In genomic region chr1:52002038-52002917, GRCh38 we compare ENCODE assay signal across 9 cellular contexts. TPM values are rescaled to one million over a fixed set of nuclear protein-coding genes. Genes with fewer than 3 reads are reported as not detected.
DNase-seq lines count a peak whose midpoint lies in the region; ATAC-seq and TF ChIP-seq lines count a peak whose summit lies in the region.
"Had no signal": no experiment of that assay in that cellular context is flagged by ENCODE, and none has a peak within 500 bp of the region (broad histone marks: within the 10 kb centered on the region; RNA-seq: fewer than 3 reads in every experiment).

No MANE protein-coding gene starts in this region.

- DNase-seq in activated CD4-positive, alpha-beta T cell treated with anti-CD3 and anti-CD28 coated beads for 36 hours: peak; percentile 52
- no peak for DNase-seq in activated CD4-positive, alpha-beta T cell treated with anti-CD3 and anti-CD28 coated beads for 1 hour
- DNase-seq in NCI-H1105 treated with DMSO at 0.1 percent for 48 hours (lab: John Stamatoyannopoulos, UW) (peak; percentile 83), SIG-M5 treated with dmso at 0.1 percent for 504 hours (lab: John Stamatoyannopoulos, UW; ENCODE audit: unreplicated experiment) (peak; percentile 80), immature natural killer cell (peak; percentile 44 to 65 (median 56))
- DNase-seq in stimulated activated CD4-positive, alpha-beta T cell treated with anti-CD3 and anti-CD28 coated beads, Interleukin-1b, Interleukin-23, amount 100 ng/mL, for 48 hours: peak; percentile 21

- CTCF ChIA-PET in activated CD4-positive, alpha-beta T cell treated with anti-CD3 and anti-CD28 coated beads for 36 hours (lab: Charles Lee): interaction anchor here (0.6 to 2.2 kb wide), 5 partner anchors 61 to 256 kb away, joined by 3 to 28 read pairs (median 3); no protein-coding TSS in a partner anchor
- CTCF ChIA-PET in HEK293 (lab: Yijun Ruan, JAX): interaction anchor here (0.7 to 6.5 kb wide), 6 partner anchors 10 to 104 kb away, joined by 3 to 70 read pairs (median 4); no protein-coding TSS in a partner anchor

- TF ChIP-seq CTCF in HEK293 (tag by site-specific recombination; IDR thresholded peaks at IDR 0.05) (peak; percentile 77; the same call in 1 of the 2 replicates), brain (conservative IDR thresholded peaks at IDR 0.05) (peak; percentile 88 to 94)

- H3K36me3 Mint-ChIP-seq in activated CD4-positive, alpha-beta T cell treated with anti-CD3 and anti-CD28 coated beads for 36 hours (ENCODE audit: low read depth): no peaks in the 10 kb centered on the region
- H3K36me3 Mint-ChIP-seq in brain: no peaks in the 10 kb centered on the region
- no peaks in the 10 kb centered on the region for H3K36me3 Mint-ChIP-seq in immature natural killer cell

- POLR2A ChIA-PET in activated CD4-positive, alpha-beta T cell treated with anti-CD3 and anti-CD28 coated beads for 36 hours (lab: Charles Lee): no interaction called here
- POLR2A ChIA-PET in HEK293 (lab: Yijun Ruan, JAX): no interaction called here

- H3K27me3 Mint-ChIP-seq in activated CD4-positive, alpha-beta T cell treated with anti-CD3 and anti-CD28 coated beads for 36 hours: peaks cover 14% of the 10 kb centered on the region
- peaks cover 14% of the 10 kb centered on the region for H3K27me3 Mint-ChIP-seq in brain
- H3K27me3 Mint-ChIP-seq in immature natural killer cell (ENCODE audit: low read depth in 3 of 3): peaks cover 0 to 6% (median 5%) of the 10 kb centered on the region in 3 donors

- H3K9me3 Mint-ChIP-seq in activated CD4-positive, alpha-beta T cell treated with anti-CD3 and anti-CD28 coated beads for 36 hours (ENCODE audit: low read depth): no peaks in the 10 kb centered on the region
- no peaks in the 10 kb centered on the region for H3K9me3 Mint-ChIP-seq in brain
- H3K9me3 Mint-ChIP-seq in immature natural killer cell: no peaks in the 10 kb centered on the region

- intact Hi-C loops in activated CD4-positive, alpha-beta T cell treated with anti-CD3 and anti-CD28 coated beads for 36 hours (cut with DNase I, micrococcal nuclease): loop anchor here (1.0 to 10.0 kb wide), 3 partner anchors 105 to 809 kb away; no protein-coding TSS in a partner anchor

- peak; percentile 95 for ATAC-seq in activated CD4-positive, alpha-beta T cell treated with anti-CD3 and anti-CD28 coated beads for 36 hours

- no peaks in the 10 kb centered on the region for H3K4me1 ChIP-seq in HEK293 (ENCODE audit: control insufficient read depth, insufficient read depth, low read length)

- H3K4me3 ChIP-seq in HEK293 (ENCODE audit: low read depth, low read length): no peak overlapping the region
- H3K4me3 ChIP-seq: BLaER1 treated with 17β-estradiol and CSF1 and Interleukin-3, amounts not matched to agents 10 nM and 100 nM had no signal

- H3K4me3 Mint-ChIP-seq in activated CD4-positive, alpha-beta T cell treated with anti-CD3 and anti-CD28 coated beads for 36 hours: no peak overlapping the region
- no peak overlapping the region for H3K4me3 Mint-ChIP-seq in brain
- no peak overlapping the region for H3K4me3 Mint-ChIP-seq in immature natural killer cell

- H3K27ac Mint-ChIP-seq in activated CD4-positive, alpha-beta T cell treated with anti-CD3 and anti-CD28 coated beads for 36 hours: no peak overlapping the region
- H3K27ac Mint-ChIP-seq in brain (no peak overlapping the region), immature natural killer cell (no peak overlapping the region)

- H3K27ac ChIP-seq in HEK293 (ENCODE audit: extremely low read depth, low read depth, low read length): no peak overlapping the region
- H3K27ac ChIP-seq: BLaER1 treated with 17β-estradiol and CSF1 and Interleukin-3, amounts not matched to agents 10 nM and 100 nM had no signal

- no peaks in the 10 kb centered on the region for H3K4me1 Mint-ChIP-seq in activated CD4-positive, alpha-beta T cell treated with anti-CD3 and anti-CD28 coated beads for 36 hours
- peaks cover 11% of the 10 kb centered on the region for H3K4me1 Mint-ChIP-seq in brain
- no peaks in the 10 kb centered on the region for H3K4me1 Mint-ChIP-seq in immature natural killer cell

- H3K36me3 ChIP-seq in HEK293 (ENCODE audit: control insufficient read depth in 2 of 2, insufficient read depth in 1 of 2, low read length in 2 of 2): no peaks in the 10 kb centered on the region
- H3K36me3 ChIP-seq: BLaER1 treated with 17β-estradiol and CSF1 and Interleukin-3, amounts not matched to agents 10 nM and 100 nM had no signal

- H3K9me3 ChIP-seq in HEK293 (ENCODE audit: control insufficient read depth, insufficient read depth, low read depth, low read length): no peaks in the 10 kb centered on the region
- H3K9me3 ChIP-seq: BLaER1 treated with 17β-estradiol and CSF1 and Interleukin-3, amounts not matched to agents 10 nM and 100 nM had no signal

TF ChIP-seq in HEK293, 187 proteins besides CTCF, POLR2A, EP300 and RAD21:
- TF ChIP-seq SCRT1 (tag by site-specific recombination; IDR thresholded peaks at IDR 0.05; ENCODE audit: borderline replicate concordance): peak; percentile 95
- peak; percentile 97 for TF ChIP-seq ZNF654 (tag by site-specific recombination; IDR thresholded peaks at IDR 0.05; ENCODE audit: low read depth)
- TF ChIP-seq, protein P1, sequence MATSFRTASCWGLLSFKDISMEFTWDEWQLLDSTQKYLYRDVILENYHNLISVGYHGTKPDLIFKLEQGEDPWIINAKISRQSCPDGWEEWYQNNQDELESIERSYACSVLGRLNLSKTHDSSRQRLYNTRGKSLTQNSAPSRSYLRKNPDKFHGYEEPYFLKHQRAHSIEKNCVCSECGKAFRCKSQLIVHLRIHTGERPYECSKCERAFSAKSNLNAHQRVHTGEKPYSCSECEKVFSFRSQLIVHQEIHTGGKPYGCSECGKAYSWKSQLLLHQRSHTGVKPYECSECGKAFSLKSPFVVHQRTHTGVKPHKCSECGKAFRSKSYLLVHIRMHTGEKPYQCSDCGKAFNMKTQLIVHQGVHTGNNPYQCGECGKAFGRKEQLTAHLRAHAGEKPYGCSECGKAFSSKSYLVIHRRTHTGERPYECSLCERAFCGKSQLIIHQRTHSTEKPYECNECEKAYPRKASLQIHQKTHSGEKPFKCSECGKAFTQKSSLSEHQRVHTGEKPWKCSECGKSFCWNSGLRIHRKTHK (tag by site-specific recombination; IDR thresholded peaks at IDR 0.05): no peak
- TF ChIP-seq ZNF660 (tag by site-specific recombination; IDR thresholded peaks at IDR 0.05): peak; percentile 78; the same call in 1 of the 2 replicates
- peak; percentile 41; the same call in 1 of the 2 replicates for TF ChIP-seq SP7 (tag by site-specific recombination; IDR thresholded peaks at IDR 0.05)
- TF ChIP-seq MZF1 (tag by site-specific recombination; IDR thresholded peaks at IDR 0.05; ENCODE audit: borderline replicate concordance): no peak
- peak; percentile 41; the same call in 1 of the 2 replicates for TF ChIP-seq ZEB2 (tag by site-specific recombination; IDR thresholded peaks at IDR 0.05)
- peak; percentile 98 for TF ChIP-seq SCRT2 (tag by site-specific recombination; IDR thresholded peaks at IDR 0.05)
- peak; percentile 46; the same call in 1 of the 2 replicates for TF ChIP-seq ZSCAN16 (tag by site-specific recombination; IDR thresholded peaks at IDR 0.05)
- no peak for TF ChIP-seq BCL11B (tag by site-specific recombination; IDR thresholded peaks at IDR 0.05; ENCODE audit: low read depth)
- peak; percentile 95 for TF ChIP-seq ZNF664 (tag by site-specific recombination; IDR thresholded peaks at IDR 0.05)
- TF ChIP-seq, protein P2, sequence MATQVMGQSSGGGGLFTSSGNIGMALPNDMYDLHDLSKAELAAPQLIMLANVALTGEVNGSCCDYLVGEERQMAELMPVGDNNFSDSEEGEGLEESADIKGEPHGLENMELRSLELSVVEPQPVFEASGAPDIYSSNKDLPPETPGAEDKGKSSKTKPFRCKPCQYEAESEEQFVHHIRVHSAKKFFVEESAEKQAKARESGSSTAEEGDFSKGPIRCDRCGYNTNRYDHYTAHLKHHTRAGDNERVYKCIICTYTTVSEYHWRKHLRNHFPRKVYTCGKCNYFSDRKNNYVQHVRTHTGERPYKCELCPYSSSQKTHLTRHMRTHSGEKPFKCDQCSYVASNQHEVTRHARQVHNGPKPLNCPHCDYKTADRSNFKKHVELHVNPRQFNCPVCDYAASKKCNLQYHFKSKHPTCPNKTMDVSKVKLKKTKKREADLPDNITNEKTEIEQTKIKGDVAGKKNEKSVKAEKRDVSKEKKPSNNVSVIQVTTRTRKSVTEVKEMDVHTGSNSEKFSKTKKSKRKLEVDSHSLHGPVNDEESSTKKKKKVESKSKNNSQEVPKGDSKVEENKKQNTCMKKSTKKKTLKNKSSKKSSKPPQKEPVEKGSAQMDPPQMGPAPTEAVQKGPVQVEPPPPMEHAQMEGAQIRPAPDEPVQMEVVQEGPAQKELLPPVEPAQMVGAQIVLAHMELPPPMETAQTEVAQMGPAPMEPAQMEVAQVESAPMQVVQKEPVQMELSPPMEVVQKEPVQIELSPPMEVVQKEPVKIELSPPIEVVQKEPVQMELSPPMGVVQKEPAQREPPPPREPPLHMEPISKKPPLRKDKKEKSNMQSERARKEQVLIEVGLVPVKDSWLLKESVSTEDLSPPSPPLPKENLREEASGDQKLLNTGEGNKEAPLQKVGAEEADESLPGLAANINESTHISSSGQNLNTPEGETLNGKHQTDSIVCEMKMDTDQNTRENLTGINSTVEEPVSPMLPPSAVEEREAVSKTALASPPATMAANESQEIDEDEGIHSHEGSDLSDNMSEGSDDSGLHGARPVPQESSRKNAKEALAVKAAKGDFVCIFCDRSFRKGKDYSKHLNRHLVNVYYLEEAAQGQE (tag by site-specific recombination; IDR thresholded peaks at IDR 0.05): peak; percentile 99
- 0 out of 2 replicates have a peak, but pooled peaks have one; percentile 29 for TF ChIP-seq ZNF2 (tag by site-specific recombination; IDR thresholded peaks at IDR 0.05)

RNA-seq across cellular contexts. Expression of gene RAB3B, which starts 11.8 kb away (rescaled TPM):
- total RNA-seq in activated CD4-positive, alpha-beta T cell treated with anti-CD3 and anti-CD28 coated beads for 36 hours: under 1 TPM; 0.07 to 0.11 TPM
- 60.0 TPM for polyA plus RNA-seq in brain (ENCODE audit: insufficient read depth, low read depth, low replicate concordance)
- polyA plus RNA-seq in immature natural killer cell: not detected

RNA-seq across cellular contexts. Expression of gene KTI12, which starts 31.3 kb away (rescaled TPM):
- 10 to 100 TPM in 1 of 2 experiments, 1 to 10 TPM in 1; 7.6 to 12.3 TPM for total RNA-seq in activated CD4-positive, alpha-beta T cell treated with anti-CD3 and anti-CD28 coated beads for 36 hours
- polyA plus RNA-seq in brain (ENCODE audit: insufficient read depth, low read depth, low replicate concordance): 6.3 TPM
- 10 to 100 TPM; 28.8 to 31.8 (median 29.1) TPM for polyA plus RNA-seq in immature natural killer cell

RNA-seq across cellular contexts. Expression of gene TXNDC12, which starts 52.7 kb away (rescaled TPM):
- 10 to 100 TPM; 21.9 to 31.5 TPM for total RNA-seq in activated CD4-positive, alpha-beta T cell treated with anti-CD3 and anti-CD28 coated beads for 36 hours
- polyA plus RNA-seq in brain (ENCODE audit: insufficient read depth, low read depth, low replicate concordance) (57.8 TPM), immature natural killer cell (100 to 1,000 TPM in 1 of 3 donors, 10 to 100 TPM in 2; 75.1 to 108 (median 78.1) TPM)

RNA-seq across cellular contexts. Expression of gene BTF3L4, which starts 53.8 kb away (rescaled TPM):
- total RNA-seq in activated CD4-positive, alpha-beta T cell treated with anti-CD3 and anti-CD28 coated beads for 36 hours: 10 to 100 TPM; 33.8 to 37.8 TPM
- 81.3 TPM for polyA plus RNA-seq in brain (ENCODE audit: insufficient read depth, low read depth, low replicate concordance)
- 10 to 100 TPM; 52.6 to 70.0 (median 58.7) TPM for polyA plus RNA-seq in immature natural killer cell

Comparison
In these comparisons a context has a peak if more than half of its experiments do, and no peak if none do; other contexts are left out.
1. RNA of gene RAB3B, which starts 11.8 kb away (polyA plus RNA-seq): 60.0 TPM in brain (single experiment); not detected in immature natural killer cell; every median in the first group is over 10 times any median in the second.